9 cellular contexts compared by ENCODE assay signal in genomic region chr1:107934573-107934972, GRCh38. TPM values are rescaled to one million over a fixed set of nuclear protein-coding genes. Genes with fewer than 3 reads are reported as not detected.
A peak's percentile ranks its signal among the peaks of the same experiment; 100 is the strongest.
DNase-seq lines count a peak whose midpoint lies in the region; ATAC-seq and TF ChIP-seq lines count a peak whose summit lies in the region.
"Had no signal": no experiment of that assay in that cellular context is flagged by ENCODE, and none has a peak within 500 bp of the region (broad histone marks: within the 10 kb centered on the region; RNA-seq: fewer than 3 reads in every experiment).

No MANE protein-coding gene starts in this region.

- no peaks in the 10 kb centered on the region for H3K27me3 Mint-ChIP-seq in naive B cell

- peaks cover 4% of the 10 kb centered on the region; the same call in 1 of the 2 replicates for H4K20me1 ChIP-seq in OCI-LY3 (ENCODE audit: insufficient read depth, low read length)

- peak overlapping the region; percentile 9 to 93 (median 65) for H3K27ac Mint-ChIP-seq in naive B cell

- no peak for TF ChIP-seq CTCF in OCI-LY3 (IDR thresholded peaks at IDR 0.05; ENCODE audit: low read depth, low read length)
- TF ChIP-seq CTCF in Peyer's patch (IDR thresholded peaks at IDR 0.05) = no peak

- DNase-seq in naive B cell (no peak), cerebellar nuclear complex (lab: John Stamatoyannopoulos, UW) (no peak), Peyer's patch (no peak)
- DNase-seq: esophagus squamous epithelium, pancreas had no signal

- H3K27ac ChIP-seq in OCI-LY3 (ENCODE audit: low read length) (peak overlapping the region; percentile 47), Peyer's patch (peak overlapping the region in 1 of 4 donors; percentile 22)
- H3K27ac ChIP-seq: esophagus squamous epithelium, pancreas had no signal

- H3K36me3 ChIP-seq in OCI-LY3 (replicated peaks; ENCODE audit: low read depth, low read length) (no peaks in the 10 kb centered on the region), Peyer's patch (no peaks in the 10 kb centered on the region)
- H3K36me3 ChIP-seq: esophagus squamous epithelium, pancreas had no signal

- TF ChIP-seq POLR2A in GM18505 (IDR thresholded peaks at IDR 0.05; ENCODE audit: borderline replicate concordance, extremely low read depth, insufficient read depth, insufficient read length) (no peak), Peyer's patch (IDR thresholded peaks at IDR 0.05) (no peak)

- peaks cover 0 to 5% of the 10 kb centered on the region in 2 donors for H3K36me3 Mint-ChIP-seq in naive B cell

- H3K4me1 Mint-ChIP-seq in naive B cell = peaks cover 54 to 81% (median 71%) of the 10 kb centered on the region in 3 donors

- H3K9me3 ChIP-seq in OCI-LY3 (ENCODE audit: insufficient read depth, low read length) = no peaks in the 10 kb centered on the region
- no peaks in the 10 kb centered on the region for H3K9me3 ChIP-seq in Peyer's patch
- H3K9me3 ChIP-seq: esophagus squamous epithelium, pancreas had no signal

- H3K9ac ChIP-seq in OCI-LY3 (ENCODE audit: low read length) = peak overlapping the region; percentile 25; the same call in 1 of the 2 replicates

- H2AFZ ChIP-seq in OCI-LY3 (ENCODE audit: low read depth, low read length) = no peak overlapping the region

- H3K4me1 ChIP-seq in OCI-LY3 (ENCODE audit: low read length) (peaks cover 44% of the 10 kb centered on the region), Peyer's patch (peaks cover 0 to 13% (median 3%) of the 10 kb centered on the region in 4 donors)

- no peaks in the 10 kb centered on the region for H3K79me2 ChIP-seq in OCI-LY3 (ENCODE audit: low read length)

- no peaks in the 10 kb centered on the region for H3K9me3 Mint-ChIP-seq in naive B cell

- ATAC-seq in GM18505 (IDR thresholded peaks at IDR 0.05; ENCODE audit: unreplicated experiment) = peak; percentile 28
- peak; percentile 31 for ATAC-seq in GM21619 (IDR thresholded peaks at IDR 0.05; ENCODE audit: unreplicated experiment)
- ATAC-seq in naive B cell (ENCODE audit: low read depth in 2 of 2) = peak in 1 of 2 donors; percentile 5
- no peak for ATAC-seq in GM18498 (IDR thresholded peaks at IDR 0.05; ENCODE audit: unreplicated experiment)
- ATAC-seq: pancreas had no signal

- H3K4me2 ChIP-seq in OCI-LY3 (ENCODE audit: low read length) = peak overlapping the region; percentile 89

- H3K27me3 ChIP-seq in OCI-LY3 (ENCODE audit: low read depth, low read length) (peaks cover 35% of the 10 kb centered on the region), Peyer's patch (no peaks in the 10 kb centered on the region)
- H3K27me3 ChIP-seq: esophagus squamous epithelium, pancreas had no signal

- H3K4me3 Mint-ChIP-seq in naive B cell = peak overlapping the region; percentile 32 to 87 (median 63)

- H3K4me3 ChIP-seq in OCI-LY3 (ENCODE audit: low read length) = peak overlapping the region; percentile 67
- H3K4me3 ChIP-seq in Peyer's patch = no peak overlapping the region
- H3K4me3 ChIP-seq: esophagus squamous epithelium, pancreas had no signal

RNA-seq across cellular contexts. Expression of gene VAV3, which starts 30.4 kb away (rescaled TPM):
- 10 to 100 TPM; 24.8 to 45.9 (median 33.6) TPM for polyA plus RNA-seq in naive B cell (ENCODE audit: low read depth in 6 of 6)
- total RNA-seq in Peyer's patch = 10 to 100 TPM; 32.1 to 60.9 (median 41.5) TPM
